Comparison of ENCODE assay signal across 21 cellular contexts in genomic region chr19:16520074-16520973, GRCh38. TPM values are rescaled to one million over a fixed set of nuclear protein-coding genes. Genes with fewer than 3 reads are reported as not detected.
"Had no signal": no experiment of that assay in that cellular context is flagged by ENCODE, and none has a peak within 500 bp of the region (broad histone marks: within the 10 kb centered on the region; RNA-seq: fewer than 3 reads in every experiment).

No MANE protein-coding gene starts in this region.

- H3K27me3 ChIP-seq: body of pancreas, gastrocnemius medialis, heart right ventricle, left lung had no signal

- H3K27ac Mint-ChIP-seq: activated naive CD4-positive, alpha-beta T cell treated with anti-CD3 and anti-CD28 coated beads, Interleukin-2, amount 50 U/mL, for 24 hours; activated T-helper 2 cell treated with anti-CD3 and anti-CD28 coated beads, Interferon-gamma antibody, Interleukin-2, Interleukin-4, amounts not matched to agents 10 μg/mL and 5 μg/mL and 100 μg/mL, durations not matched to agents 14 hours and 24 hours and 36 hours; natural killer cell had no signal

- H3K4me1 Mint-ChIP-seq: activated naive CD4-positive, alpha-beta T cell treated with anti-CD3 and anti-CD28 coated beads, Interleukin-2, amount 50 U/mL, for 24 hours had no signal

- H3K9me3 Mint-ChIP-seq: activated naive CD4-positive, alpha-beta T cell treated with anti-CD3 and anti-CD28 coated beads, Interleukin-2, amount 50 U/mL, for 24 hours; activated T-helper 2 cell treated with anti-CD3 and anti-CD28 coated beads, Interferon-gamma antibody, Interleukin-2, Interleukin-4, amounts not matched to agents 10 μg/mL and 5 μg/mL and 100 μg/mL, durations not matched to agents 14 hours and 24 hours and 36 hours; central memory CD8-positive, alpha-beta T cell; natural killer cell had no signal

- H3K4me3 ChIP-seq: body of pancreas, gastrocnemius medialis, heart right ventricle, left lung had no signal

- H3K27me3 Mint-ChIP-seq: activated naive CD4-positive, alpha-beta T cell treated with anti-CD3 and anti-CD28 coated beads, Interleukin-2, amount 50 U/mL, for 24 hours; central memory CD8-positive, alpha-beta T cell had no signal

- DNase-seq: activated CD4-positive, alpha-beta T cell treated with anti-CD3 and anti-CD28 coated beads for 48 hours; body of pancreas; cortex of kidney; effector CD8-positive, alpha-beta T cell; gastrocnemius medialis; heart right ventricle; left lung; natural killer cell; stimulated activated CD4-positive, alpha-beta T cell treated with anti-CD3 and anti-CD28 coated beads, Interleukin-12 subunit alpha, Interleukin-12 subunit beta, amount 100 ng/mL, for 4 hours; stimulated activated naive CD4-positive, alpha-beta T cell treated with Interleukin-2 at 50 U/mL for 16 hours; T-helper 9 cell; trophoblast cell had no signal

- H3K4me1 ChIP-seq: body of pancreas, gastrocnemius medialis, heart right ventricle, left lung had no signal

- H3K9me3 ChIP-seq: body of pancreas, gastrocnemius medialis, heart right ventricle, left lung had no signal

- FAIRE-seq: islet of Langerhans had no signal

- H3K36me3 Mint-ChIP-seq: natural killer cell had no signal

- H3K4me3 Mint-ChIP-seq: activated naive CD4-positive, alpha-beta T cell treated with anti-CD3 and anti-CD28 coated beads, Interleukin-2, amount 50 U/mL, for 24 hours; central memory CD8-positive, alpha-beta T cell; natural killer cell had no signal

- H3K27ac ChIP-seq: body of pancreas, epithelial cell of prostate, gastrocnemius medialis, heart right ventricle, left lung, VCaP had no signal

- ATAC-seq: body of pancreas, gastrocnemius medialis, heart right ventricle, left lung, natural killer cell had no signal

RNA-seq across cellular contexts. Expression of gene CALR3, which starts 24.4 kb away (rescaled TPM):
- total RNA-seq: activated T-helper 2 cell treated with anti-CD3 and anti-CD28 coated beads, Interferon-gamma antibody, Interleukin-2, Interleukin-4, amounts not matched to agents 10 μg/mL and 5 μg/mL and 100 μg/mL, durations not matched to agents 14 hours and 24 hours and 36 hours; body of pancreas; gastrocnemius medialis; left lung; mucosa of gallbladder; natural killer cell; osteocyte; pulmonary artery endothelial cell had no signal
- polyA plus RNA-seq: heart right ventricle had no signal
